ENCODE assay signal across 1 cellular context in genomic region chr3:65604863-65605526, GRCh38.
TF ChIP-seq lines count a peak whose summit lies in the region.

No MANE protein-coding gene starts in this region.

TF ChIP-seq in K562, 482 proteins besides CTCF, POLR2A, EP300 and RAD21 (continued from another document and continues in another):
- no peak for TF ChIP-seq ZNF780A (CRISPR knock-in tag; IDR thresholded peaks at IDR 0.05)
- no peak for TF ChIP-seq ZNF668 (CRISPR knock-in tag; IDR thresholded peaks at IDR 0.05)
- 0 out of 2 replicates have a peak, but pooled peaks have one; percentile 33 for TF ChIP-seq LEF1 (IDR thresholded peaks at IDR 0.05)
- TF ChIP-seq ZNF143 (CRISPR knock-in tag; IDR thresholded peaks at IDR 0.05): no peak
- no peak for TF ChIP-seq ZKSCAN8 (CRISPR knock-in tag; IDR thresholded peaks at IDR 0.05)
- TF ChIP-seq CUX1 (CRISPR knock-in tag; IDR thresholded peaks at IDR 0.05): no peak
- peak; percentile 86 for TF ChIP-seq DPF2 (IDR thresholded peaks at IDR 0.05)
- 0 out of 4 replicates have a peak, but pooled peaks of 1 of the 2 experiments have one; percentile 36 for TF ChIP-seq TRIM24 (IDR thresholded peaks at IDR 0.05)
- TF ChIP-seq ZBED1 (IDR thresholded peaks at IDR 0.05): no peak
- TF ChIP-seq SIX5 (IDR thresholded peaks at IDR 0.05; ENCODE audit: borderline replicate concordance in 1 of 2, insufficient read depth in 1 of 2, low read depth in 1 of 2, low read length in 2 of 2): no peak
- no peak for TF ChIP-seq MEF2A (IDR thresholded peaks at IDR 0.05; ENCODE audit: control insufficient read depth, low read depth, low read length)
- no peak for TF ChIP-seq YBX1 (IDR thresholded peaks at IDR 0.05)
- TF ChIP-seq MAFF (IDR thresholded peaks at IDR 0.05; ENCODE audit: low read length): no peak
- TF ChIP-seq CEBPG (CRISPR knock-in tag; IDR thresholded peaks at IDR 0.05): no peak
- peak; percentile 24 to 50; a peak in 1 of 4 replicates for TF ChIP-seq CEBPG (tag; conservative IDR thresholded peaks at IDR 0.05 in 1 of 2, IDR thresholded peaks at IDR 0.05 in 1 of 2)
- peak; percentile 93 for TF ChIP-seq ARID1B (IDR thresholded peaks at IDR 0.05)
- no peak for TF ChIP-seq ZNF280A (IDR thresholded peaks at IDR 0.05; ENCODE audit: low read depth, partially characterized antibody)
- no peak for TF ChIP-seq ZFP91 (CRISPR knock-in tag; IDR thresholded peaks at IDR 0.05)
- TF ChIP-seq ARID4B (CRISPR knock-in tag; IDR thresholded peaks at IDR 0.05): no peak
- no peak for TF ChIP-seq ZBTB11 (CRISPR knock-in tag; IDR thresholded peaks at IDR 0.05)
- TF ChIP-seq ARID2 (IDR thresholded peaks at IDR 0.05): no peak
- TF ChIP-seq BCLAF1 (IDR thresholded peaks at IDR 0.05; ENCODE audit: borderline replicate concordance in 1 of 2, control insufficient read depth in 1 of 2, low read depth in 2 of 2, low read length in 1 of 2): no peak
- TF ChIP-seq DIDO1 (tag; IDR thresholded peaks at IDR 0.05; ENCODE audit: low read depth): no peak
- no peak for TF ChIP-seq ZNF121 (CRISPR knock-in tag; conservative IDR thresholded peaks at IDR 0.05)
- 0 out of 2 replicates have a peak, but pooled peaks have one; percentile 67 for TF ChIP-seq SMARCC2 (IDR thresholded peaks at IDR 0.05; ENCODE audit: low read depth)
- TF ChIP-seq ZNF398 (CRISPR knock-in tag; IDR thresholded peaks at IDR 0.05): no peak
- no peak for TF ChIP-seq BMI1 (IDR thresholded peaks at IDR 0.05; ENCODE audit: low read length)
- TF ChIP-seq ESRRB (CRISPR knock-in tag; IDR thresholded peaks at IDR 0.05; ENCODE audit: borderline replicate concordance): no peak
- no peak for TF ChIP-seq CBX8 (IDR thresholded peaks at IDR 0.05; ENCODE audit: borderline replicate concordance, extremely low read depth, low read depth, low read length, poor library complexity, severe bottlenecking)
- TF ChIP-seq PATZ1 (CRISPR knock-in tag; IDR thresholded peaks at IDR 0.05; ENCODE audit: borderline replicate concordance): no peak
- TF ChIP-seq ZKSCAN3 (CRISPR knock-in tag; IDR thresholded peaks at IDR 0.05): no peak
- no peak for TF ChIP-seq BDP1 (IDR thresholded peaks at IDR 0.05; ENCODE audit: insufficient read depth, insufficient read length)
- TF ChIP-seq POLR2AphosphoS2 (IDR thresholded peaks at IDR 0.05; ENCODE audit: low read length): no peak
- TF ChIP-seq NFE2 (IDR thresholded peaks at IDR 0.05; ENCODE audit: low read depth): peak; percentile 12; the same call in 1 of the 2 replicates
